In genomic region chr7:143958781-143959180, GRCh38 we compare ENCODE assay signal across 3 cellular contexts.
A peak's percentile ranks its signal among the peaks of the same experiment; 100 is the strongest.
TF ChIP-seq lines count a peak whose summit lies in the region.

No MANE protein-coding gene starts in this region.

TF ChIP-seq in SK-N-SH treated with all-trans-retinoic acid at 6 μM for 48 hours, 23 proteins besides CTCF, POLR2A, EP300 and RAD21 (continues in another document):
- TF ChIP-seq PPARA (CRISPR knock-in tag; IDR thresholded peaks at IDR 0.05; ENCODE audit: borderline replicate concordance), result no peak
- no peak for TF ChIP-seq CREB5 (CRISPR knock-in tag; IDR thresholded peaks at IDR 0.05; ENCODE audit: low read depth)
- no peak for TF ChIP-seq ZFP3 (CRISPR knock-in tag; IDR thresholded peaks at IDR 0.05)
- no peak for TF ChIP-seq ZC3H10 (CRISPR knock-in tag; IDR thresholded peaks at IDR 0.05)
- TF ChIP-seq OSR1 (CRISPR knock-in tag; IDR thresholded peaks at IDR 0.05), result no peak
- TF ChIP-seq ZNF565 (CRISPR knock-in tag; conservative IDR thresholded peaks at IDR 0.05; ENCODE audit: low read depth), result no peak
- no peak for TF ChIP-seq POU6F1 (CRISPR knock-in tag; IDR thresholded peaks at IDR 0.05; ENCODE audit: borderline replicate concordance, low read depth)
- TF ChIP-seq TSHZ2 (CRISPR knock-in tag; IDR thresholded peaks at IDR 0.05), result no peak
- no peak for TF ChIP-seq RARB (CRISPR knock-in tag; IDR thresholded peaks at IDR 0.05)
- no peak for TF ChIP-seq CSDC2 (CRISPR knock-in tag; IDR thresholded peaks at IDR 0.05)
- no peak for TF ChIP-seq BACH2 (CRISPR knock-in tag; IDR thresholded peaks at IDR 0.05; ENCODE audit: borderline replicate concordance)

TF ChIP-seq in SK-N-SH, 30 proteins besides CTCF, POLR2A, EP300 and RAD21:
- no peak for TF ChIP-seq SMC3 (IDR thresholded peaks at IDR 0.05; ENCODE audit: low read depth, low read length)
- TF ChIP-seq, protein P1, sequence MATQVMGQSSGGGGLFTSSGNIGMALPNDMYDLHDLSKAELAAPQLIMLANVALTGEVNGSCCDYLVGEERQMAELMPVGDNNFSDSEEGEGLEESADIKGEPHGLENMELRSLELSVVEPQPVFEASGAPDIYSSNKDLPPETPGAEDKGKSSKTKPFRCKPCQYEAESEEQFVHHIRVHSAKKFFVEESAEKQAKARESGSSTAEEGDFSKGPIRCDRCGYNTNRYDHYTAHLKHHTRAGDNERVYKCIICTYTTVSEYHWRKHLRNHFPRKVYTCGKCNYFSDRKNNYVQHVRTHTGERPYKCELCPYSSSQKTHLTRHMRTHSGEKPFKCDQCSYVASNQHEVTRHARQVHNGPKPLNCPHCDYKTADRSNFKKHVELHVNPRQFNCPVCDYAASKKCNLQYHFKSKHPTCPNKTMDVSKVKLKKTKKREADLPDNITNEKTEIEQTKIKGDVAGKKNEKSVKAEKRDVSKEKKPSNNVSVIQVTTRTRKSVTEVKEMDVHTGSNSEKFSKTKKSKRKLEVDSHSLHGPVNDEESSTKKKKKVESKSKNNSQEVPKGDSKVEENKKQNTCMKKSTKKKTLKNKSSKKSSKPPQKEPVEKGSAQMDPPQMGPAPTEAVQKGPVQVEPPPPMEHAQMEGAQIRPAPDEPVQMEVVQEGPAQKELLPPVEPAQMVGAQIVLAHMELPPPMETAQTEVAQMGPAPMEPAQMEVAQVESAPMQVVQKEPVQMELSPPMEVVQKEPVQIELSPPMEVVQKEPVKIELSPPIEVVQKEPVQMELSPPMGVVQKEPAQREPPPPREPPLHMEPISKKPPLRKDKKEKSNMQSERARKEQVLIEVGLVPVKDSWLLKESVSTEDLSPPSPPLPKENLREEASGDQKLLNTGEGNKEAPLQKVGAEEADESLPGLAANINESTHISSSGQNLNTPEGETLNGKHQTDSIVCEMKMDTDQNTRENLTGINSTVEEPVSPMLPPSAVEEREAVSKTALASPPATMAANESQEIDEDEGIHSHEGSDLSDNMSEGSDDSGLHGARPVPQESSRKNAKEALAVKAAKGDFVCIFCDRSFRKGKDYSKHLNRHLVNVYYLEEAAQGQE (IDR thresholded peaks at IDR 0.05; ENCODE audit: low read depth, low read length), result no peak
- TF ChIP-seq TCF12 (IDR thresholded peaks at IDR 0.05), result no peak
- no peak for TF ChIP-seq FOSL2 (IDR thresholded peaks at IDR 0.05; ENCODE audit: borderline replicate concordance, low read depth)

TF ChIP-seq in K562, 482 proteins besides CTCF, POLR2A, EP300 and RAD21:
- no peak for TF ChIP-seq SRSF1 (IDR thresholded peaks at IDR 0.05; ENCODE audit: low read depth, low read length)
- peak; percentile 17; the same call in 1 of the 2 replicates for TF ChIP-seq RFX1 (IDR thresholded peaks at IDR 0.05)
